Comparison of ENCODE assay signal across 8 cellular contexts in genomic region chr16:67248401-67249177, GRCh38. TPM values are rescaled to one million over a fixed set of nuclear protein-coding genes. Genes with fewer than 3 reads are reported as not detected.
DNase-seq lines count a peak whose midpoint lies in the region; ATAC-seq and TF ChIP-seq lines count a peak whose summit lies in the region.

TSS of gene SLC9A5 (plus strand) at chr16:67248979. CDS start at chr16:67249015, 36 bp downstream.

- 1% methylated on average over 73 to 75 of the region's 75 CpGs for WGBS in heart right ventricle, 2 donors
- 1% methylated on average over 75 of the region's 75 CpGs for WGBS in sigmoid colon, 2 donors

- H3K27me3 Mint-ChIP-seq in CD4-positive, alpha-beta memory T cell: peaks cover 3% of the 10 kb centered on the region in 2 donors
- H3K27me3 Mint-ChIP-seq in activated T-cell treated with anti-CD3 and anti-CD28 coated beads, Interleukin-2, amount 50 U/mL, for 72 hours (ENCODE audit: low read depth): peaks cover 20% of the 10 kb centered on the region

- peak within 1 kb of the TSS; percentile 38 for H3K27ac ChIP-seq in CD4-positive, alpha-beta memory T cell (ENCODE audit: low read depth, low read length)
- H3K27ac ChIP-seq in HCT116 (ENCODE audit: low read depth, low read length) (peak within 1 kb of the TSS; percentile 92; the same call in 1 of the 2 replicates), heart right ventricle (peak within 1 kb of the TSS in 7 of 10 donors; percentile 37 to 99 (median 96)), sigmoid colon (peak within 1 kb of the TSS; percentile 80 to 89 (median 83))

- H3K79me2 ChIP-seq in HCT116 (ENCODE audit: insufficient read depth, low read length): peaks cover 25% of the 10 kb centered on the region

- peak within 1 kb of the TSS; percentile 84 to 95 (median 91) for H3K4me3 Mint-ChIP-seq in CD4-positive, alpha-beta memory T cell
- H3K4me3 Mint-ChIP-seq in activated T-cell treated with anti-CD3 and anti-CD28 coated beads, Interleukin-2, amount 50 U/mL, for 72 hours: peak within 1 kb of the TSS; percentile 86

- RAD21 ChIA-PET in HCT116 (lab: Charles Lee; ENCODE audit: low non-redundant PET in 1 of 2, low total read pairs in 2 of 2, uncharacterized antibody in 2 of 2, unreplicated experiment in 2 of 2): interaction anchor here in 1 of 2 experiments (0.5 kb wide), 1 partner anchor 20 kb away, joined by 3 read pairs; no protein-coding TSS in a partner anchor

- no TSS peak for BruUV-seq in HCT116 (replicated peaks; lab: Mats Ljungman, UMichigan)

- H3K4me3 ChIP-seq in CD4-positive, alpha-beta memory T cell (ENCODE audit: low read length in 2 of 2): peak within 1 kb of the TSS; percentile 71 to 73
- H3K4me3 ChIP-seq in HCT116 (replicated peaks in 1 of 2; ENCODE audit: low read depth in 1 of 2, low read length in 2 of 2): peak within 1 kb of the TSS; percentile 71 to 92
- peak within 1 kb of the TSS; percentile 55 to 97 (median 84) for H3K4me3 ChIP-seq in heart right ventricle
- peak within 1 kb of the TSS; percentile 26 to 87 (median 72) for H3K4me3 ChIP-seq in sigmoid colon

- H3K9me3 ChIP-seq in CD4-positive, alpha-beta memory T cell (ENCODE audit: control insufficient read depth in 1 of 2, low read length in 2 of 2): no peaks in the 10 kb centered on the region
- no peaks in the 10 kb centered on the region for H3K9me3 ChIP-seq in HCT116 (ENCODE audit: control insufficient read depth in 1 of 2, insufficient read depth in 1 of 2, low read depth in 1 of 2, low read length in 2 of 2)
- no peaks in the 10 kb centered on the region for H3K9me3 ChIP-seq in heart right ventricle
- H3K9me3 ChIP-seq in sigmoid colon: no peaks in the 10 kb centered on the region

- no peaks in the 10 kb centered on the region for H3K36me3 ChIP-seq in CD4-positive, alpha-beta memory T cell (ENCODE audit: insufficient read depth, low read length)
- H3K36me3 ChIP-seq in HCT116 (ENCODE audit: control insufficient read depth in 1 of 2, insufficient read depth in 2 of 2, low read length in 2 of 2) (no peaks in the 10 kb centered on the region), heart right ventricle (no peaks in the 10 kb centered on the region), sigmoid colon (no peaks in the 10 kb centered on the region)

- H3K4me2 ChIP-seq in HCT116 (ENCODE audit: low read length): peak within 1 kb of the TSS; percentile 94

- ATAC-seq in HCT116 (no peak), heart right ventricle (no peak)
- peak in 1 of 2 donors; percentile 18 for ATAC-seq in activated T-cell treated with anti-CD3 and anti-CD28 coated beads, Interleukin-2, amount 50 U/mL, for 72 hours (replicated peaks in 1 of 2)

- intact Hi-C loops in CD4-positive, alpha-beta memory T cell (cut with micrococcal nuclease): loop anchor here (5.0 kb wide), 1 partner anchor 86 kb away; the partner anchor contains the start of gene HSF4
- intact Hi-C loops in HCT116 (cut with micrococcal nuclease) (loop anchor here (5.0 kb wide), 1 partner anchor 169 kb away; the partner anchor contains the start of gene ZDHHC1), heart right ventricle (cut with DNase I) (loop anchor here in 2 of 10 donors (5.0 kb wide), 2 partner anchors 56 to 66 kb away; partner anchors contain the start of genes E2F4 (in 1 of the 2), EXOC3L1 (in 1 of the 2) and MATCAP1 (in 1 of the 2)), sigmoid colon (cut with DNase I) (loop anchor here (5.0 kb wide), 1 partner anchor 149 kb away; no protein-coding TSS in a partner anchor)

- H3K27me3 ChIP-seq in CD4-positive, alpha-beta memory T cell (ENCODE audit: insufficient read depth, low read length): no peaks in the 10 kb centered on the region
- H3K27me3 ChIP-seq in HCT116 (ENCODE audit: insufficient read depth, low read length) (no peaks in the 10 kb centered on the region), heart right ventricle (peaks cover 0 to 34% (median 0%) of the 10 kb centered on the region in 7 donors), sigmoid colon (peaks cover 7 to 52% (median 29%) of the 10 kb centered on the region in 3 donors)

- H3K9ac ChIP-seq in HCT116 (ENCODE audit: low read length): peak within 1 kb of the TSS; percentile 87

- TF ChIP-seq POLR2A in HCT116 (IDR thresholded peaks at IDR 0.05; ENCODE audit: borderline replicate concordance, extremely low read depth, insufficient read depth, insufficient read length) (no peak), sigmoid colon (IDR thresholded peaks at IDR 0.05) (no peak)

- no peak for TF ChIP-seq EP300 in sigmoid colon (IDR thresholded peaks at IDR 0.05)

- H4K20me1 ChIP-seq in HCT116 (ENCODE audit: insufficient read depth): no peaks in the 10 kb centered on the region

- peak in 2 of 5 donors; percentile 13 to 28 for DNase-seq in CD4-positive, alpha-beta memory T cell
- DNase-seq in HCT116 (ENCODE audit: low read depth, low spot score): no peak
- DNase-seq in activated T-cell treated with anti-CD3 and anti-CD28 coated beads, Interleukin-2, amount 50 U/mL, for 72 hours: peak; percentile 58 to 70
- peak in 1 of 2 donors; percentile 57 for DNase-seq in heart right ventricle
- DNase-seq in sigmoid colon: peak; percentile 75
- no peak for DNase-seq in dedifferentiated amniotic fluid mesenchymal stem cell (ENCODE audit: extremely low spot score)
- no peak for DNase-seq in KG1 (lab: John Stamatoyannopoulos, UW)
- no peak for DNase-seq in epidermal melanocyte (ENCODE audit: insufficient read length, low spot score)

- POLR2A ChIA-PET in CD4-positive, alpha-beta memory T cell (lab: Charles Lee; ENCODE audit: partially characterized antibody): interaction anchor here (1.3 to 10.5 kb wide), 4 partner anchors 12 to 91 kb away, joined by 3 to 259 read pairs (median 6); partner anchors contain the start of gene TMEM208
- POLR2A ChIA-PET in HCT116 (lab: Charles Lee): interaction anchor here (1.1 to 2.7 kb wide), 6 partner anchors 12 to 51 kb away, joined by 3 to 13 read pairs (median 12); partner anchors contain the start of gene TMEM208

- H3K4me1 Mint-ChIP-seq in CD4-positive, alpha-beta memory T cell: peaks cover 25 to 53% (median 41%) of the 10 kb centered on the region in 4 donors
- H3K4me1 Mint-ChIP-seq in activated T-cell treated with anti-CD3 and anti-CD28 coated beads, Interleukin-2, amount 50 U/mL, for 72 hours (ENCODE audit: low read depth): peaks cover 48% of the 10 kb centered on the region

- TF ChIP-seq CTCF in HCT116 (IDR thresholded peaks at IDR 0.05 in 2 of 3, conservative IDR thresholded peaks at IDR 0.05 in 1 of 3; ENCODE audit: borderline replicate concordance in 1 of 3, insufficient read depth in 1 of 3, low read depth in 2 of 3, low read length in 2 of 3) (no peak; a peak in 1 of 6 replicates), heart right ventricle (IDR thresholded peaks at IDR 0.05) (peak in 4 of 9 donors; percentile 21 to 47 (median 28)), sigmoid colon (IDR thresholded peaks at IDR 0.05) (no peak)

- H3K36me3 Mint-ChIP-seq in CD4-positive, alpha-beta memory T cell: peaks cover 0 to 6% of the 10 kb centered on the region in 2 donors
- H3K36me3 Mint-ChIP-seq in activated T-cell treated with anti-CD3 and anti-CD28 coated beads, Interleukin-2, amount 50 U/mL, for 72 hours (ENCODE audit: insufficient read depth in 2 of 2): peaks cover 2 to 5% of the 10 kb centered on the region in 2 donors

- no peak for TF ChIP-seq RAD21 in HCT116 (IDR thresholded peaks at IDR 0.05; ENCODE audit: low read depth)

- no peaks in the 10 kb centered on the region for H3K9me3 Mint-ChIP-seq in CD4-positive, alpha-beta memory T cell
- no peaks in the 10 kb centered on the region for H3K9me3 Mint-ChIP-seq in activated T-cell treated with anti-CD3 and anti-CD28 coated beads, Interleukin-2, amount 50 U/mL, for 72 hours

- peak within 1 kb of the TSS; percentile 82 to 100 (median 95) for H3K27ac Mint-ChIP-seq in CD4-positive, alpha-beta memory T cell
- peak within 1 kb of the TSS; percentile 88 for H3K27ac Mint-ChIP-seq in activated T-cell treated with anti-CD3 and anti-CD28 coated beads, Interleukin-2, amount 50 U/mL, for 72 hours

- H2AFZ ChIP-seq in HCT116 (ENCODE audit: low read depth, low read length, poor library complexity, severe bottlenecking): no peak within 1 kb of the TSS

- peaks cover 47% of the 10 kb centered on the region for H3K4me1 ChIP-seq in CD4-positive, alpha-beta memory T cell (ENCODE audit: insufficient read depth, low read length)
- H3K4me1 ChIP-seq in HCT116 (ENCODE audit: control insufficient read depth in 1 of 2, insufficient read depth in 2 of 2, low read length in 2 of 2) (peaks cover 29 to 53% of the 10 kb centered on the region in 2 experiments), heart right ventricle (peaks cover 16 to 55% (median 43%) of the 10 kb centered on the region in 9 donors), sigmoid colon (peaks cover 0 to 52% (median 39%) of the 10 kb centered on the region in 4 donors)

- CTCF ChIA-PET in CD4-positive, alpha-beta memory T cell (lab: Charles Lee; ENCODE audit: partially characterized antibody): interaction anchor here (0.9 to 1.5 kb wide), 3 partner anchors 11 to 232 kb away, joined by 3 to 4 read pairs (median 3); partner anchors contain the start of gene ATP6V0D1
- CTCF ChIA-PET in HCT116 (lab: Charles Lee): interaction anchor here (4.4 kb wide), 1 partner anchor 12 kb away, joined by 17 read pairs; no protein-coding TSS in a partner anchor

- no peaks in the 10 kb centered on the region for H3K9me2 ChIP-seq in HCT116 (ENCODE audit: insufficient read depth)

TF ChIP-seq in HCT116, 20 proteins besides CTCF, POLR2A, EP300 and RAD21:
- TF ChIP-seq SIN3A (IDR thresholded peaks at IDR 0.05; ENCODE audit: low read depth) (no peak), POLR2AphosphoS5 (IDR thresholded peaks at IDR 0.05; ENCODE audit: low read depth, low read length) (peak; percentile 49)

RNA-seq across cellular contexts. Expression of gene SLC9A5, which starts in this region (rescaled TPM):
- 1 to 10 TPM; 1.7 to 2.1 TPM for total RNA-seq in CD4-positive, alpha-beta memory T cell
- polyA plus RNA-seq in CD4-positive, alpha-beta memory T cell: under 1 TPM in 1 of 2 donors, not detected in 1; 0.09 TPM
- total RNA-seq in HCT116 (2021; ENCODE audit: unreplicated experiment): 5.6 TPM
- 5.4 and 6.7 TPM in 2 replicates for polyA plus RNA-seq in HCT116 (2012)
- 1 to 10 TPM; 7.6 to 7.9 TPM for total RNA-seq in activated T-cell treated with anti-CD3 and anti-CD28 coated beads, Interleukin-2, amount 50 U/mL, for 72 hours
- total RNA-seq in heart right ventricle: 1 to 10 TPM in 6 of 10 donors, under 1 TPM in 4; 0.71 to 2.4 (median 1.0) TPM
- 1 to 10 TPM in 1 of 2 donors, under 1 TPM in 1; 0.26 to 1.5 TPM for polyA plus RNA-seq in heart right ventricle
- total RNA-seq in sigmoid colon: 1 to 10 TPM in 2 of 4 donors, under 1 TPM in 1, not detected in 1; 0.68 to 6.1 (median 1.1) TPM
- polyA plus RNA-seq in sigmoid colon: under 1 TPM in 2 of 3 donors, not detected in 1; 0.46 to 0.99 TPM

Comparison
In these comparisons a context has a peak if more than half of its experiments do, and no peak if none do; other contexts are left out.
1. DNase-seq: peak in activated T-cell treated with anti-CD3 and anti-CD28 coated beads, Interleukin-2, amount 50 U/mL, for 72 hours (2 of 2) and sigmoid colon (single experiment); none in HCT116 (single experiment), dedifferentiated amniotic fluid mesenchymal stem cell (single experiment), KG1 (single experiment) and epidermal melanocyte (single experiment).
2. H3K27ac ChIP-seq: peak in every context shown above with its lines; median percentile 96 in heart right ventricle; 92 in HCT116; 83 in sigmoid colon; 38 in CD4-positive, alpha-beta memory T cell.
3. Peak in every context shown above with its lines, with median percentiles within 50 percentile points of each other: H3K4me3 ChIP-seq.